ENCODE assay signal across 16 cellular contexts in genomic region chr15:49848824-49849209, GRCh38.
DNase-seq lines count a peak whose midpoint lies in the region; ATAC-seq, FAIRE-seq and TF ChIP-seq lines count a peak whose summit lies in the region.
"Had no signal": no experiment of that assay in that cellular context is flagged by ENCODE, and none has a peak within 500 bp of the region (broad histone marks: within the 10 kb centered on the region; RNA-seq: fewer than 3 reads in every experiment).

No MANE protein-coding gene starts in this region.

- 39 to 50% methylated on average over 2 of the region's 2 CpGs for WGBS in GM23248 (ENCODE audit: low coverage in 1 of 2, low lambda C conversion rate in 2 of 2, missing lambda C conversion rate in 2 of 2), 2 experiments
- WGBS in stomach, 5 donors: 62 to 73% (median 67%) methylated on average over 2 of the region's 2 CpGs

- H4K20me1 ChIP-seq in GM23248 (ENCODE audit: insufficient read depth) (no peaks in the 10 kb centered on the region), astrocyte (ENCODE audit: insufficient read depth, low read length) (no peaks in the 10 kb centered on the region)

- H2AFZ ChIP-seq in GM23248 (no peak overlapping the region), astrocyte (ENCODE audit: low read depth, low read length) (no peak overlapping the region)

- H3K9me2 ChIP-seq in GM23248 (ENCODE audit: insufficient read depth): no peaks in the 10 kb centered on the region

- peaks cover 44% of the 10 kb centered on the region for H3F3A ChIP-seq in GM23248 (ENCODE audit: insufficient read depth)

- H3K4me2 ChIP-seq in GM23248 (ENCODE audit: unreplicated experiment) (peak overlapping the region; percentile 73), astrocyte (ENCODE audit: low read length) (peak overlapping the region; percentile 68)

- H3K36me3 ChIP-seq in GM23248 (ENCODE audit: low read depth) (no peaks in the 10 kb centered on the region), astrocyte (ENCODE audit: insufficient read depth, low read length) (no peaks in the 10 kb centered on the region), stomach (no peaks in the 10 kb centered on the region)

- ATAC-seq in HG03159 (IDR thresholded peaks at IDR 0.05; ENCODE audit: unreplicated experiment): no peak
- ATAC-seq: Right ventricle myocardium inferior had no signal

- H3K27me3 ChIP-seq in GM23248 (replicated peaks; ENCODE audit: insufficient read depth) (no peaks in the 10 kb centered on the region), astrocyte (ENCODE audit: insufficient read depth, low read length) (no peaks in the 10 kb centered on the region), stomach (no peaks in the 10 kb centered on the region)

- no peak overlapping the region for H3K27ac Mint-ChIP-seq in astrocyte (ENCODE audit: unreplicated experiment)
- H3K27ac Mint-ChIP-seq: CD4-positive, CD25-positive, alpha-beta regulatory T cell had no signal

- no peak for TF ChIP-seq EP300 in stomach (IDR thresholded peaks at IDR 0.05)

- H3K9ac ChIP-seq in GM23248 (peak overlapping the region; percentile 55), astrocyte (ENCODE audit: low read length) (peak overlapping the region; percentile 13)

- in situ Hi-C loops in GM23248 (cut with MboI): no loop called here

- H3K79me2 ChIP-seq in GM23248 (ENCODE audit: insufficient read depth): peaks cover 18% of the 10 kb centered on the region; the same call in 1 of the 2 replicates
- no peaks in the 10 kb centered on the region for H3K79me2 ChIP-seq in astrocyte (ENCODE audit: insufficient read depth, low read length)

- H3K4me1 ChIP-seq in GM23248 (ENCODE audit: insufficient read depth) (peaks cover 36% of the 10 kb centered on the region), astrocyte (ENCODE audit: insufficient read depth, low read length) (peaks cover 14% of the 10 kb centered on the region), stomach (peaks cover 0 to 8% (median 3%) of the 10 kb centered on the region in 4 donors)

- H3K27me3 Mint-ChIP-seq in astrocyte (ENCODE audit: low read depth, unreplicated experiment): no peaks in the 10 kb centered on the region
- H3K27me3 Mint-ChIP-seq: CD4-positive, CD25-positive, alpha-beta regulatory T cell had no signal

- H3K9me3 ChIP-seq in GM23248 (ENCODE audit: low read depth): no peaks in the 10 kb centered on the region
- H3K9me3 ChIP-seq in astrocyte (ENCODE audit: insufficient read depth, low read depth, low read length): peaks cover 3% of the 10 kb centered on the region
- no peaks in the 10 kb centered on the region for H3K9me3 ChIP-seq in stomach

- H3K9me3 Mint-ChIP-seq in astrocyte (ENCODE audit: unreplicated experiment): peaks cover 3% of the 10 kb centered on the region

- intact Hi-C loops in stomach (cut with DNase I; ENCODE audit: low total_unique reads): no loop called here

- H3K4me1 Mint-ChIP-seq in astrocyte (ENCODE audit: low read depth, unreplicated experiment): peaks cover 11% of the 10 kb centered on the region
- H3K4me1 Mint-ChIP-seq: CD4-positive, CD25-positive, alpha-beta regulatory T cell had no signal

- H3K27ac ChIP-seq in GM23248 (peak overlapping the region; percentile 87), astrocyte (ENCODE audit: low read depth, low read length) (peak overlapping the region; percentile 51), stomach (peak overlapping the region in 3 of 5 donors; percentile 32 to 74 (median 62))

- TF ChIP-seq CTCF in astrocyte (IDR thresholded peaks at IDR 0.05; ENCODE audit: insufficient read depth, low read depth, low read length): no peak
- no peak for TF ChIP-seq CTCF in fibroblast of the aortic adventitia (IDR thresholded peaks at IDR 0.05; ENCODE audit: insufficient read depth, low read length)
- TF ChIP-seq CTCF in stomach (IDR thresholded peaks at IDR 0.05): no peak

- TF ChIP-seq POLR2A in stomach (IDR thresholded peaks at IDR 0.05): no peak

- no peaks in the 10 kb centered on the region for H3K36me3 Mint-ChIP-seq in astrocyte (ENCODE audit: low read depth, unreplicated experiment)
- H3K36me3 Mint-ChIP-seq: CD4-positive, CD25-positive, alpha-beta regulatory T cell had no signal

- no peak overlapping the region for H3K4me3 Mint-ChIP-seq in astrocyte (ENCODE audit: unreplicated experiment)
- H3K4me3 Mint-ChIP-seq: CD4-positive, CD25-positive, alpha-beta regulatory T cell had no signal

- peak; percentile 35 for DNase-seq in GM23248
- no peak for DNase-seq in astrocyte (ENCODE audit: low read depth)
- DNase-seq in fibroblast of the aortic adventitia (ENCODE audit: low read depth): peak; percentile 78
- no peak for DNase-seq in stomach
- DNase-seq in activated effector memory CD4-positive, alpha-beta T cell treated with anti-CD3 and anti-CD28 coated beads, Interleukin-2, amount 50 U/mL, for 16 hours: no peak
- DNase-seq in T-helper 2 cell: no peak
- DNase-seq: CD4-positive, CD25-positive, alpha-beta regulatory T cell; GOT3; KG1; NCI-H1092 treated with DMSO at 0.1 percent for 48 hours; NCI-H1694; NCI-H2107; NCI-H345 had no signal

- no peak overlapping the region for H3K4me3 ChIP-seq in GM23248
- no peak overlapping the region for H3K4me3 ChIP-seq in astrocyte (ENCODE audit: insufficient read depth, low read depth, low read length)
- H3K4me3 ChIP-seq in fibroblast of the aortic adventitia (ENCODE audit: low read depth, low read length): no peak overlapping the region
- no peak overlapping the region for H3K4me3 ChIP-seq in stomach

- FAIRE-seq in astrocyte (lab: Jason Lieb, UNC): no peak
- FAIRE-seq: GM18507 had no signal

Comparison
In these comparisons a context has a peak if more than half of its experiments do, and no peak if none do; other contexts are left out.
1. DNase-seq: peak in GM23248 (single experiment) and fibroblast of the aortic adventitia (single experiment); none in astrocyte (single experiment), stomach (single experiment), activated effector memory CD4-positive, alpha-beta T cell treated with anti-CD3 and anti-CD28 coated beads, Interleukin-2, amount 50 U/mL, for 16 hours (single experiment) and T-helper 2 cell (0 of 5).
2. Peak in every context shown above with its lines, with median percentiles within 50 percentile points of each other: H3K27ac ChIP-seq.